Comparison of ENCODE assay signal across 1 cellular context in genomic region chr14:55411426-55412389, GRCh38.
A peak's percentile ranks its signal among the peaks of the same experiment; 100 is the strongest.
TF ChIP-seq lines count a peak whose summit lies in the region.

ATG14 (minus strand) TSS chr14:55411830; CDS start chr14:55411822, 8 bp downstream.

TF ChIP-seq in K562, 482 proteins besides CTCF, POLR2A, EP300 and RAD21 (continued from another document and continues in another):
- TF ChIP-seq ZBTB40 (IDR thresholded peaks at IDR 0.05) (peak; percentile 52; the same call in 1 of the 2 replicates), ZBTB40 (CRISPR knock-in tag; IDR thresholded peaks at IDR 0.05) (no peak), ZNF77 (CRISPR knock-in tag; IDR thresholded peaks at IDR 0.05) (no peak), CBFB (CRISPR knock-in tag; IDR thresholded peaks at IDR 0.05) (no peak), MAZ (CRISPR knock-in tag; conservative IDR thresholded peaks at IDR 0.05 in 1 of 2, IDR thresholded peaks at IDR 0.05 in 1 of 2) (peak; percentile 49 to 85; a peak in 3 of 4 replicates), YBX1 (IDR thresholded peaks at IDR 0.05) (no peak), ELF2 (CRISPR knock-in tag; IDR thresholded peaks at IDR 0.05) (no peak), HMG20B (CRISPR knock-in tag; IDR thresholded peaks at IDR 0.05) (no peak), ZNF398 (CRISPR knock-in tag; IDR thresholded peaks at IDR 0.05) (no peak), RBM39 (optimal IDR thresholded peaks at IDR 0.05; ENCODE audit: low read depth, low read length) (no peak), DDX20 (tag; IDR thresholded peaks at IDR 0.05; ENCODE audit: low read depth) (no peak), C11orf30 (IDR thresholded peaks at IDR 0.05; ENCODE audit: low read depth) (peak; percentile 100), ZC3H4 (CRISPR knock-in tag; IDR thresholded peaks at IDR 0.05; ENCODE audit: borderline replicate concordance) (no peak), ATF4 (CRISPR knock-in tag; IDR thresholded peaks at IDR 0.05) (no peak), CXXC5 (CRISPR knock-in tag; IDR thresholded peaks at IDR 0.05) (peak; percentile 33), DEAF1 (CRISPR knock-in tag; IDR thresholded peaks at IDR 0.05) (0 out of 2 replicates have a peak, but pooled peaks have one; percentile 10), FUS (optimal IDR thresholded peaks at IDR 0.05; ENCODE audit: low read depth, low read length) (no peak), EGR1 (conservative IDR thresholded peaks at IDR 0.05) (no peak), ARHGAP35 (IDR thresholded peaks at IDR 0.05; ENCODE audit: partially characterized antibody) (no peak), SRSF9 (IDR thresholded peaks at IDR 0.05; ENCODE audit: borderline replicate concordance, low read depth, low read length) (no peak), CHD4 (IDR thresholded peaks at IDR 0.05; ENCODE audit: insufficient read depth, insufficient replicate concordance, low read depth, low read length, poor library complexity, severe bottlenecking) (no peak), TAF9B (IDR thresholded peaks at IDR 0.05; ENCODE audit: partially characterized antibody) (peak; percentile 20), FOXK1 (CRISPR knock-in tag; IDR thresholded peaks at IDR 0.05; ENCODE audit: borderline replicate concordance) (no peak), ZNF239 (CRISPR knock-in tag; IDR thresholded peaks at IDR 0.05) (no peak), DIDO1 (tag; IDR thresholded peaks at IDR 0.05; ENCODE audit: low read depth) (0 out of 2 replicates have a peak, but pooled peaks have one; percentile 51), GTF2B (IDR thresholded peaks at IDR 0.05; ENCODE audit: extremely low read depth, insufficient read length) (peak; percentile 13), MEF2D (tag; conservative IDR thresholded peaks at IDR 0.05; ENCODE audit: low read depth) (no peak), NRF1 (conservative IDR thresholded peaks at IDR 0.05 in 1 of 2, IDR thresholded peaks at IDR 0.05 in 1 of 2) (no peak)
- TF ChIP-seq, protein P1, sequence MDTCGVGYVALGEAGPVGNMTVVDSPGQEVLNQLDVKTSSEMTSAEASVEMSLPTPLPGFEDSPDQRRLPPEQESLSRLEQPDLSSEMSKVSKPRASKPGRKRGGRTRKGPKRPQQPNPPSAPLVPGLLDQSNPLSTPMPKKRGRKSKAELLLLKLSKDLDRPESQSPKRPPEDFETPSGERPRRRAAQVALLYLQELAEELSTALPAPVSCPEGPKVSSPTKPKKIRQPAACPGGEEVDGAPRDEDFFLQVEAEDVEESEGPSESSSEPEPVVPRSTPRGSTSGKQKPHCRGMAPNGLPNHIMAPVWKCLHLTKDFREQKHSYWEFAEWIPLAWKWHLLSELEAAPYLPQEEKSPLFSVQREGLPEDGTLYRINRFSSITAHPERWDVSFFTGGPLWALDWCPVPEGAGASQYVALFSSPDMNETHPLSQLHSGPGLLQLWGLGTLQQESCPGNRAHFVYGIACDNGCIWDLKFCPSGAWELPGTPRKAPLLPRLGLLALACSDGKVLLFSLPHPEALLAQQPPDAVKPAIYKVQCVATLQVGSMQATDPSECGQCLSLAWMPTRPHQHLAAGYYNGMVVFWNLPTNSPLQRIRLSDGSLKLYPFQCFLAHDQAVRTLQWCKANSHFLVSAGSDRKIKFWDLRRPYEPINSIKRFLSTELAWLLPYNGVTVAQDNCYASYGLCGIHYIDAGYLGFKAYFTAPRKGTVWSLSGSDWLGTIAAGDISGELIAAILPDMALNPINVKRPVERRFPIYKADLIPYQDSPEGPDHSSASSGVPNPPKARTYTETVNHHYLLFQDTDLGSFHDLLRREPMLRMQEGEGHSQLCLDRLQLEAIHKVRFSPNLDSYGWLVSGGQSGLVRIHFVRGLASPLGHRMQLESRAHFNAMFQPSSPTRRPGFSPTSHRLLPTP (IDR thresholded peaks at IDR 0.05; ENCODE audit: borderline replicate concordance, extremely low read depth, insufficient read length): no peak
- TF ChIP-seq, protein P2, sequence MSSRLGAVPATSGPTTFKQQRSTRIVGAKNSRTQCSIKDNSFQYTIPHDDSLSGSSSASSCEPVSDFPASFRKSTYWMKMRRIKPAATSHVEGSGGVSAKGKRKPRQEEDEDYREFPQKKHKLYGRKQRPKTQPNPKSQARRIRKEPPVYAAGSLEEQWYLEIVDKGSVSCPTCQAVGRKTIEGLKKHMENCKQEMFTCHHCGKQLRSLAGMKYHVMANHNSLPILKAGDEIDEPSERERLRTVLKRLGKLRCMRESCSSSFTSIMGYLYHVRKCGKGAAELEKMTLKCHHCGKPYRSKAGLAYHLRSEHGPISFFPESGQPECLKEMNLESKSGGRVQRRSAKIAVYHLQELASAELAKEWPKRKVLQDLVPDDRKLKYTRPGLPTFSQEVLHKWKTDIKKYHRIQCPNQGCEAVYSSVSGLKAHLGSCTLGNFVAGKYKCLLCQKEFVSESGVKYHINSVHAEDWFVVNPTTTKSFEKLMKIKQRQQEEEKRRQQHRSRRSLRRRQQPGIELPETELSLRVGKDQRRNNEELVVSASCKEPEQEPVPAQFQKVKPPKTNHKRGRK (tag; IDR thresholded peaks at IDR 0.05): no peak
- TF ChIP-seq, protein P3, sequence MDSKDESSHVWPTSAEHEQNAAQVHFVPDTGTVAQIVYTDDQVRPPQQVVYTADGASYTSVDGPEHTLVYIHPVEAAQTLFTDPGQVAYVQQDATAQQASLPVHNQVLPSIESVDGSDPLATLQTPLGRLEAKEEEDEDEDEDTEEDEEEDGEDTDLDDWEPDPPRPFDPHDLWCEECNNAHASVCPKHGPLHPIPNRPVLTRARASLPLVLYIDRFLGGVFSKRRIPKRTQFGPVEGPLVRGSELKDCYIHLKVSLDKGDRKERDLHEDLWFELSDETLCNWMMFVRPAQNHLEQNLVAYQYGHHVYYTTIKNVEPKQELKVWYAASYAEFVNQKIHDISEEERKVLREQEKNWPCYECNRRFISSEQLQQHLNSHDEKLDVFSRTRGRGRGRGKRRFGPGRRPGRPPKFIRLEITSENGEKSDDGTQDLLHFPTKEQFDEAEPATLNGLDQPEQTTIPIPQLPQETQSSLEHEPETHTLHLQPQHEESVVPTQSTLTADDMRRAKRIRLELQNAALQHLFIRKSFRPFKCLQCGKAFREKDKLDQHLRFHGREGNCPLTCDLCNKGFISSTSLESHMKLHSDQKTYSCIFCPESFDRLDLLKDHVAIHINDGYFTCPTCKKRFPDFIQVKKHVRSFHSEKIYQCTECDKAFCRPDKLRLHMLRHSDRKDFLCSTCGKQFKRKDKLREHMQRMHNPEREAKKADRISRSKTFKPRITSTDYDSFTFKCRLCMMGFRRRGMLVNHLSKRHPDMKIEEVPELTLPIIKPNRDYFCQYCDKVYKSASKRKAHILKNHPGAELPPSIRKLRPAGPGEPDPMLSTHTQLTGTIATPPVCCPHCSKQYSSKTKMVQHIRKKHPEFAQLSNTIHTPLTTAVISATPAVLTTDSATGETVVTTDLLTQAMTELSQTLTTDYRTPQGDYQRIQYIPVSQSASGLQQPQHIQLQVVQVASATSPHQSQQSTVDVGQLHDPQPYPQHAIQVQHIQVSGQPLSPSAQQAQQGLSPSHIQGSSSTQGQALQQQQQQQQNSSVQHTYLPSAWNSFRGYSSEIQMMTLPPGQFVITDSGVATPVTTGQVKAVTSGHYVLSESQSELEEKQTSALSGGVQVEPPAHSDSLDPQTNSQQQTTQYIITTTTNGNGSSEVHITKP (IDR thresholded peaks at IDR 0.05; ENCODE audit: partially characterized antibody): no peak
